Comparison of ENCODE assay signal across 1 cellular context in the genomic region with DNA sequence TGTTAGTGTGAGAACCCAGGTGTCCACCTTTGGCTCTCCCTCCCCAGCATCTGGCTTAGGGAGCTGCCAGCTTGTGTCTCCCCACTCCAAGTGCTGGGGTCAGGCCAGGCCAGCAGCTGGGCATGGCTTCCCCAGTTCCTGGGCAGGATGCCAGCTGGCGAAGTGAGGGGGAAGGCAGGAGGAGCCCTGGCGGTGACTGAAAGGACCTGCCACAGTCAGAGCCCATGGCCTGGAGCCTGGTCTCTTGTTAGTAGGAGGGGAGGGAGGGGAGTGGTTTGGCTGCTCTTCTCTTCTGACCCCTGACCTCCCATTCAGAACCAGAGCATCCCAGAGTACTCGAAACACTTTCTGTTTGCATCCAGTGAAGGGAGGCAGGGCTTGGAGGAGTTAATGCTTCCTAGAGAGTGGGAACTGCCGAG.
A peak's percentile ranks its signal among the peaks of the same experiment; 100 is the strongest.
TF ChIP-seq lines count a peak whose summit lies in the region.

No MANE protein-coding gene starts in this region.

TF ChIP-seq in PFSK-1, 5 proteins besides CTCF, POLR2A, EP300 and RAD21 (continued from another document):
- peak; percentile 91 for TF ChIP-seq FOXP2 (optimal IDR thresholded peaks at IDR 0.05; ENCODE audit: borderline replicate concordance, extremely low read depth, extremely low read length, insufficient read depth)
- TF ChIP-seq POLR2AphosphoS5 (IDR thresholded peaks at IDR 0.05; ENCODE audit: low read depth, low read length) = peak; percentile 77
- TF ChIP-seq SIN3A (IDR thresholded peaks at IDR 0.05; ENCODE audit: borderline replicate concordance, insufficient read depth, low read length) = peak; percentile 89; the same call in 1 of the 2 replicates
- no peak for TF ChIP-seq TAF1 (IDR thresholded peaks at IDR 0.05; ENCODE audit: borderline replicate concordance, insufficient read depth, low read length)
